9 cellular contexts compared by ENCODE assay signal in genomic region chr11:9577551-9577950, GRCh38. TPM values are rescaled to one million over a fixed set of nuclear protein-coding genes. Genes with fewer than 3 reads are reported as not detected.
DNase-seq lines count a peak whose midpoint lies in the region; ATAC-seq and TF ChIP-seq lines count a peak whose summit lies in the region.
"Had no signal": no experiment of that assay in that cellular context is flagged by ENCODE, and none has a peak within 500 bp of the region (broad histone marks: within the 10 kb centered on the region; RNA-seq: fewer than 3 reads in every experiment).

No MANE protein-coding gene starts in this region.

- H3K27me3 Mint-ChIP-seq in CD8-positive, alpha-beta memory T cell: no peaks in the 10 kb centered on the region
- H3K27me3 Mint-ChIP-seq in nephron progenitor cell (ENCODE audit: low read depth, poor library complexity): no peaks in the 10 kb centered on the region

- peaks cover 40 to 57% (median 45%) of the 10 kb centered on the region in 3 donors for H3K4me1 Mint-ChIP-seq in CD8-positive, alpha-beta memory T cell
- peaks cover 49% of the 10 kb centered on the region for H3K4me1 Mint-ChIP-seq in nephron progenitor cell

- TF ChIP-seq CTCF in NB4 (IDR thresholded peaks at IDR 0.05; ENCODE audit: low read depth, low read length): no peak
- TF ChIP-seq CTCF in coronary artery (IDR thresholded peaks at IDR 0.05): no peak
- no peak for TF ChIP-seq CTCF in nephron progenitor cell (IDR thresholded peaks at IDR 0.05)

- H3K4me1 ChIP-seq in CD8-positive, alpha-beta memory T cell (ENCODE audit: insufficient read depth, low read length): peaks cover 3% of the 10 kb centered on the region

- H3K4me3 Mint-ChIP-seq in CD8-positive, alpha-beta memory T cell: peak overlapping the region; percentile 72 to 88 (median 83)
- peak overlapping the region; percentile 93 for H3K4me3 Mint-ChIP-seq in nephron progenitor cell

- TF ChIP-seq POLR2A in NB4 (IDR thresholded peaks at IDR 0.05; ENCODE audit: extremely low read depth, insufficient read length): no peak

- peak in 1 of 5 donors; percentile 10 for DNase-seq in CD8-positive, alpha-beta memory T cell
- DNase-seq in NB4 (ENCODE audit: low read depth) (no peak), coronary artery (ENCODE audit: low spot score) (no peak), nephron progenitor cell (no peak), SK-N-DZ (ENCODE audit: low spot score) (no peak), ureter (ENCODE audit: low spot score) (no peak), NCI-H1105 (lab: John Stamatoyannopoulos, UW) (no peak)
- DNase-seq: NCI-H1694 had no signal

- POLR2A ChIA-PET in CD8-positive, alpha-beta memory T cell (lab: Charles Lee): interaction anchor here (0.6 to 2.2 kb wide), 5 partner anchors 24 to 316 kb away, joined by 3 to 10 read pairs (median 7); no protein-coding TSS in a partner anchor

- no peak for ATAC-seq in HG03095 (IDR thresholded peaks at IDR 0.05; ENCODE audit: unreplicated experiment)

- no peaks in the 10 kb centered on the region for H3K9me3 ChIP-seq in CD8-positive, alpha-beta memory T cell (ENCODE audit: low read length)

- peak overlapping the region; percentile 48 to 94 (median 91) for H3K27ac Mint-ChIP-seq in CD8-positive, alpha-beta memory T cell
- H3K27ac Mint-ChIP-seq in nephron progenitor cell: peak overlapping the region; percentile 27

- H3K4me3 ChIP-seq in CD8-positive, alpha-beta memory T cell (ENCODE audit: low read length): peak overlapping the region; percentile 1
- H3K4me3 ChIP-seq in NB4 (ENCODE audit: low read depth, low read length) (peak overlapping the region; percentile 99), coronary artery (peak overlapping the region; percentile 76)

- no peaks in the 10 kb centered on the region for H3K36me3 ChIP-seq in CD8-positive, alpha-beta memory T cell (ENCODE audit: insufficient read depth, low read length)

- H3K27me3 ChIP-seq in CD8-positive, alpha-beta memory T cell (ENCODE audit: insufficient read depth, low read length, poor library complexity, severe bottlenecking): no peaks in the 10 kb centered on the region

- H3K9me3 Mint-ChIP-seq in CD8-positive, alpha-beta memory T cell: no peaks in the 10 kb centered on the region
- no peaks in the 10 kb centered on the region for H3K9me3 Mint-ChIP-seq in nephron progenitor cell

- peaks cover 0 to 25% (median 10%) of the 10 kb centered on the region in 3 donors for H3K36me3 Mint-ChIP-seq in CD8-positive, alpha-beta memory T cell
- peaks cover 59% of the 10 kb centered on the region for H3K36me3 Mint-ChIP-seq in nephron progenitor cell (ENCODE audit: low read depth)

- peak overlapping the region; percentile 69 for H3K27ac ChIP-seq in CD8-positive, alpha-beta memory T cell (ENCODE audit: low read depth, low read length)
- H3K27ac ChIP-seq in coronary artery: peak overlapping the region; percentile 61 to 98

- CTCF ChIA-PET in CD8-positive, alpha-beta memory T cell (lab: Charles Lee): interaction anchor here (1.1 to 8.4 kb wide), 5 partner anchors 20 to 117 kb away, joined by 3 to 63 read pairs (median 4); no protein-coding TSS in a partner anchor

RNA-seq across cellular contexts. Expression of gene WEE1, which starts 4.1 kb away (rescaled TPM):
- total RNA-seq in CD8-positive, alpha-beta memory T cell: 10 to 100 TPM; 46.9 to 49.8 TPM
- 8.1 TPM for polyA plus RNA-seq in CD8-positive, alpha-beta memory T cell
- 86.8 and 89.8 TPM in 2 replicates for polyA plus RNA-seq in SK-N-DZ (2014; cell fraction: cytosol; rRNA removed)
- 122 and 157 TPM in 2 replicates for polyA plus RNA-seq in SK-N-DZ (2014; cell fraction: nucleus; rRNA removed)
- total RNA-seq in ureter: 65.3 TPM

Comparison
In these comparisons a context has a peak if more than half of its experiments do, and no peak if none do; other contexts are left out.
1. H3K4me3 ChIP-seq: peak in every context shown above with its lines; median percentile 99 in NB4; 76 in coronary artery; 1 in CD8-positive, alpha-beta memory T cell.